In genomic region chr7:91330378-91331295, GRCh38 we compare ENCODE assay signal across 23 cellular contexts.
DNase-seq lines count a peak whose midpoint lies in the region; ATAC-seq, FAIRE-seq and TF ChIP-seq lines count a peak whose summit lies in the region.
"Had no signal": no experiment of that assay in that cellular context is flagged by ENCODE, and none has a peak within 500 bp of the region (broad histone marks: within the 10 kb centered on the region; RNA-seq: fewer than 3 reads in every experiment).

No MANE protein-coding gene starts in this region.

- H3K4me1 Mint-ChIP-seq in CD4-positive, alpha-beta T cell (ENCODE audit: low read depth), result no peaks in the 10 kb centered on the region
- H3K4me1 Mint-ChIP-seq: CD8-positive, alpha-beta memory T cell had no signal

- POLR2A ChIA-PET in IMR-90 (lab: Charles Lee; ENCODE audit: unreplicated experiment), result interaction anchor here (0.6 kb wide), 1 partner anchor 15 kb away, joined by 3 read pairs; no protein-coding TSS in a partner anchor
- POLR2A ChIA-PET in CD4-positive, alpha-beta T cell (lab: Charles Lee), result no interaction called here

- peaks cover 7% of the 10 kb centered on the region for H3K9me3 Mint-ChIP-seq in CD4-positive, alpha-beta T cell

- H3K4ac ChIP-seq in IMR-90 (ENCODE audit: low read depth, low read length), result no peak overlapping the region
- no peak overlapping the region for H3K4ac ChIP-seq in mesenchymal stem cell (ENCODE audit: low read depth in 1 of 2, low read length in 2 of 2)

- H3K4me2 ChIP-seq in IMR-90 (ENCODE audit: low read depth, low read length) (no peak overlapping the region), mesenchymal stem cell (ENCODE audit: low read length, poor library complexity, severe bottlenecking) (no peak overlapping the region)

- H4K8ac ChIP-seq in IMR-90 (ENCODE audit: low read depth in 2 of 2, low read length in 2 of 2), result no peak overlapping the region
- no peak overlapping the region for H4K8ac ChIP-seq in mesenchymal stem cell (ENCODE audit: low read length)

- H4K5ac ChIP-seq in IMR-90 (ENCODE audit: low read depth, low read length), result no peak overlapping the region

- H3K4me1 ChIP-seq in IMR-90 (ENCODE audit: control insufficient read depth, insufficient read depth, low read length), result no peaks in the 10 kb centered on the region
- no peaks in the 10 kb centered on the region for H3K4me1 ChIP-seq in mesenchymal stem cell (ENCODE audit: control insufficient read depth, insufficient read depth, low read depth, low read length)
- H3K4me1 ChIP-seq in kidney (ENCODE audit: control insufficient read depth in 1 of 2, insufficient read depth in 1 of 2, low read depth in 1 of 2, low read length in 2 of 2), result no peaks in the 10 kb centered on the region
- H3K4me1 ChIP-seq: stomach had no signal

- no peak overlapping the region for H2BK20ac ChIP-seq in IMR-90 (ENCODE audit: low read depth, low read length)

- H3K9me3 ChIP-seq in IMR-90 (ENCODE audit: control insufficient read depth, insufficient read depth, low read length) (no peaks in the 10 kb centered on the region), mesenchymal stem cell (ENCODE audit: control insufficient read depth, low read length) (no peaks in the 10 kb centered on the region), kidney (ENCODE audit: control insufficient read depth in 1 of 2, low read length in 2 of 2) (no peaks in the 10 kb centered on the region)
- H3K9me3 ChIP-seq in CD4-positive, alpha-beta T cell (ENCODE audit: control insufficient read depth, low read length), result no peaks in the 10 kb centered on the region
- H3K9me3 ChIP-seq: adrenal gland, stomach had no signal

- intact Hi-C loops in IMR-90 (cut with micrococcal nuclease) (no loop called here), kidney (cut with DNase I) (no loop called here)
- intact Hi-C loops in CD4-positive, alpha-beta T cell (cut with DNase I, micrococcal nuclease), result no loop called here

- H4K20me1 ChIP-seq in IMR-90 (ENCODE audit: insufficient read depth, low read length), result no peaks in the 10 kb centered on the region

- H3K27me3 ChIP-seq in IMR-90 (ENCODE audit: control insufficient read depth, insufficient read depth, low read length), result peaks cover 6% of the 10 kb centered on the region; the same call in 1 of the 2 replicates
- H3K27me3 ChIP-seq in mesenchymal stem cell (ENCODE audit: control insufficient read depth in 1 of 2, insufficient read depth in 1 of 2, low read length in 2 of 2), result no peaks in the 10 kb centered on the region
- no peaks in the 10 kb centered on the region for H3K27me3 ChIP-seq in CD4-positive, alpha-beta T cell (ENCODE audit: control insufficient read depth, insufficient read depth, low read length)
- H3K27me3 ChIP-seq: adrenal gland, stomach had no signal

- H2AFZ ChIP-seq in IMR-90 (replicated peaks; ENCODE audit: low read length, poor library complexity), result no peak overlapping the region
- H2AFZ ChIP-seq in mesenchymal stem cell (ENCODE audit: low read depth, low read length), result no peak overlapping the region

- no peak for TF ChIP-seq POLR2A in IMR-90 (IDR thresholded peaks at IDR 0.05; ENCODE audit: low read depth, low read length)

- H3K14ac ChIP-seq in IMR-90 (replicated peaks; ENCODE audit: low read depth, low read length) (no peak overlapping the region), mesenchymal stem cell (ENCODE audit: low read length in 2 of 2) (no peak overlapping the region)

- H3K36me3 Mint-ChIP-seq in CD4-positive, alpha-beta T cell (ENCODE audit: low read depth), result no peaks in the 10 kb centered on the region
- H3K36me3 Mint-ChIP-seq: CD8-positive, alpha-beta memory T cell; type B pancreatic cell had no signal

- H3K27ac ChIP-seq in IMR-90 (ENCODE audit: insufficient read depth, low read length) (no peak overlapping the region), mesenchymal stem cell (ENCODE audit: low read length, poor library complexity, severe bottlenecking) (no peak overlapping the region), kidney (ENCODE audit: low read depth in 2 of 2, low read length in 2 of 2) (no peak overlapping the region)
- no peak overlapping the region for H3K27ac ChIP-seq in CD4-positive, alpha-beta T cell (ENCODE audit: low read depth, low read length)
- H3K27ac ChIP-seq: epithelial cell of prostate had no signal

- no peak overlapping the region for H2BK15ac ChIP-seq in IMR-90 (ENCODE audit: low read depth, low read length)
- H2BK15ac ChIP-seq in mesenchymal stem cell (ENCODE audit: low read depth, poor library complexity, severe bottlenecking), result no peak overlapping the region

- no peak overlapping the region for H3K18ac ChIP-seq in IMR-90 (ENCODE audit: low read depth, low read length)
- H3K18ac ChIP-seq in mesenchymal stem cell (ENCODE audit: low read depth in 1 of 2, low read length in 2 of 2), result no peak overlapping the region

- no peak overlapping the region for H2BK120ac ChIP-seq in IMR-90 (ENCODE audit: low read depth, low read length)
- H2BK120ac ChIP-seq in mesenchymal stem cell (ENCODE audit: low read depth, low read length), result no peak overlapping the region

- no peak overlapping the region for H3K23ac ChIP-seq in IMR-90 (ENCODE audit: low read depth, low read length)
- H3K23ac ChIP-seq in mesenchymal stem cell (ENCODE audit: low read length in 2 of 2), result no peak overlapping the region

- no peak overlapping the region for H3K4me3 Mint-ChIP-seq in CD4-positive, alpha-beta T cell
- H3K4me3 Mint-ChIP-seq: CD8-positive, alpha-beta memory T cell; type B pancreatic cell had no signal

- H3K56ac ChIP-seq in IMR-90 (ENCODE audit: extremely low read depth, insufficient read depth, low read length), result no peak overlapping the region

- H3K36me3 ChIP-seq in IMR-90 (ENCODE audit: control insufficient read depth, insufficient read depth, low read length) (no peaks in the 10 kb centered on the region), mesenchymal stem cell (ENCODE audit: control insufficient read depth in 1 of 2, insufficient read depth in 2 of 2, low read depth in 1 of 2, low read length in 2 of 2) (no peaks in the 10 kb centered on the region), kidney (ENCODE audit: control insufficient read depth in 1 of 2, insufficient read depth in 2 of 2, low read length in 2 of 2) (no peaks in the 10 kb centered on the region)
- H3K36me3 ChIP-seq: adrenal gland, stomach had no signal

- H3K79me1 ChIP-seq in IMR-90 (ENCODE audit: low read depth in 1 of 2, low read length in 2 of 2) (no peaks in the 10 kb centered on the region), mesenchymal stem cell (replicated peaks; ENCODE audit: low read length, poor library complexity, severe bottlenecking) (no peaks in the 10 kb centered on the region)

- H4K91ac ChIP-seq in IMR-90 (ENCODE audit: insufficient read depth, low read depth, low read length) (no peak overlapping the region), mesenchymal stem cell (ENCODE audit: low read length) (no peak overlapping the region)

- no peak overlapping the region for H2AK9ac ChIP-seq in IMR-90 (replicated peaks; ENCODE audit: low read depth, low read length, poor library complexity)

- no peak overlapping the region for H3K4me3 ChIP-seq in IMR-90 (ENCODE audit: insufficient read depth, low read depth, low read length)
- peak overlapping the region in 1 of 2 experiments; percentile 27 for H3K4me3 ChIP-seq in mesenchymal stem cell (ENCODE audit: insufficient read depth in 1 of 2, low read depth in 1 of 2, low read length in 2 of 2)
- H3K4me3 ChIP-seq in kidney (ENCODE audit: low read length in 2 of 2), result no peak overlapping the region
- H3K4me3 ChIP-seq: adrenal gland, stomach had no signal

- DNase-seq in IMR-90 (no peak), NOMO-1 treated with dmso at 0.1 percent for 144 hours (lab: John Stamatoyannopoulos, UW; ENCODE audit: unreplicated experiment) (peak; percentile 47), fibroblast of gingiva (ENCODE audit: low read depth) (peak; percentile 3), mesenchymal stem cell (no peak), kidney (no peak), GM13976 (ENCODE audit: low spot score) (no peak)
- no peak for DNase-seq in CD4-positive, alpha-beta T cell
- no peak for DNase-seq in activated CD4-positive, alpha-beta T cell treated with anti-CD3 and anti-CD28 coated beads for 1 hour
- DNase-seq: activated CD4-positive, alpha-beta T cell treated with anti-CD3 and anti-CD28 coated beads, Interleukin-2, amount 50 U/mL, for 1 hour; activated CD8-positive, alpha-beta memory T cell treated with anti-CD3 and anti-CD28 coated beads, Interleukin-2, amount 50 U/mL, for 48 hours; activated gamma-delta T cell; adrenal gland; CD8-positive, alpha-beta memory T cell; central memory CD4-positive, alpha-beta T cell; NCI-H1105; NCI-H2081 treated with DMSO at 0.1 percent for 48 hours; NCI-H510A; SHP77; stomach had no signal

- no TSS peak for BruUV-seq in IMR-90 (replicated peaks; lab: Mats Ljungman, UMichigan)

- in situ Hi-C loops in IMR-90 (cut with MboI; ENCODE audit: low sequenced_read_pairs), result no loop called here
- in situ Hi-C loops in GM13976 (cut with MboI; ENCODE audit: low sequenced_read_pairs, unreplicated experiment), result no loop called here

- H3K9ac ChIP-seq in IMR-90 (ENCODE audit: low read depth, low read length) (no peak overlapping the region), mesenchymal stem cell (ENCODE audit: low read length) (peak overlapping the region; percentile 53), kidney (ENCODE audit: low read length in 2 of 2) (no peak overlapping the region)

- FAIRE-seq in kidney (lab: Jason Lieb, UNC), result no peak
- FAIRE-seq: H54 had no signal

- H2BK12ac ChIP-seq in mesenchymal stem cell (ENCODE audit: low read length in 2 of 2), result no peak overlapping the region

- WGBS in IMR-90 (ENCODE audit: extremely low coverage in 2 of 2, insufficient read length in 1 of 2), 2 experiments, result no CpG with 5 or more reads among the region's 4 CpGs
- WGBS in mesenchymal stem cell, result 90% methylated on average over 3 of the region's 4 CpGs

- TF ChIP-seq CTCF in IMR-90 (conservative IDR thresholded peaks at IDR 0.05; ENCODE audit: low read depth, low read length) (no peak), kidney (IDR thresholded peaks at IDR 0.05; ENCODE audit: borderline replicate concordance, extremely low read depth, insufficient read depth) (no peak), GM13976 (IDR thresholded peaks at IDR 0.05; ENCODE audit: borderline replicate concordance, control extremely low read depth, extremely low read depth, insufficient read depth, missing control alignments) (no peak)
- TF ChIP-seq CTCF in CD4-positive, alpha-beta T cell (IDR thresholded peaks at IDR 0.05), result no peak

- H2BK5ac ChIP-seq in IMR-90 (ENCODE audit: low read depth, low read length, poor library complexity, severe bottlenecking) (no peak overlapping the region), mesenchymal stem cell (ENCODE audit: low read depth, low read length, poor library complexity, severe bottlenecking) (no peak overlapping the region)

- TF ChIP-seq RAD21 in IMR-90 (IDR thresholded peaks at IDR 0.05; ENCODE audit: low read length), result no peak

- dilution Hi-C loops in IMR-90 (cut with HindIII; ENCODE audit: low sequenced_read_pairs, unreplicated experiment), result no loop called here

- H3K9me1 ChIP-seq in IMR-90 (ENCODE audit: insufficient read depth, low read length), result no peaks in the 10 kb centered on the region

- H2AK5ac ChIP-seq in IMR-90 (ENCODE audit: low read depth, low read length) (no peak overlapping the region), mesenchymal stem cell (ENCODE audit: low read length, severe bottlenecking) (no peak overlapping the region)

- H3K27me3 Mint-ChIP-seq in CD4-positive, alpha-beta T cell, result no peaks in the 10 kb centered on the region
- H3K27me3 Mint-ChIP-seq: CD8-positive, alpha-beta memory T cell; type B pancreatic cell had no signal

- no peak overlapping the region for H3K27ac Mint-ChIP-seq in CD4-positive, alpha-beta T cell
- H3K27ac Mint-ChIP-seq: CD8-positive, alpha-beta memory T cell; type B pancreatic cell had no signal

- ATAC-seq in IMR-90 (ENCODE audit: low read depth), result no peak
- ATAC-seq in CD4-positive, alpha-beta T cell (ENCODE audit: poor library complexity), result no peak
- ATAC-seq: left lobe of liver had no signal

- CTCF ChIA-PET in IMR-90 (lab: Yijun Ruan, JAX), result no interaction called here
- CTCF ChIA-PET in CD4-positive, alpha-beta T cell (lab: Charles Lee), result no interaction called here

Comparison
In these comparisons a context has a peak if more than half of its experiments do, and no peak if none do; other contexts are left out.
1. DNase-seq: peak in NOMO-1 treated with dmso at 0.1 percent for 144 hours (single experiment) and fibroblast of gingiva (single experiment); none in IMR-90 (single experiment), mesenchymal stem cell (single experiment), kidney (single experiment), CD4-positive, alpha-beta T cell (0 of 10), activated CD4-positive, alpha-beta T cell treated with anti-CD3 and anti-CD28 coated beads for 1 hour (single experiment) and GM13976 (single experiment).